In the genomic region with DNA sequence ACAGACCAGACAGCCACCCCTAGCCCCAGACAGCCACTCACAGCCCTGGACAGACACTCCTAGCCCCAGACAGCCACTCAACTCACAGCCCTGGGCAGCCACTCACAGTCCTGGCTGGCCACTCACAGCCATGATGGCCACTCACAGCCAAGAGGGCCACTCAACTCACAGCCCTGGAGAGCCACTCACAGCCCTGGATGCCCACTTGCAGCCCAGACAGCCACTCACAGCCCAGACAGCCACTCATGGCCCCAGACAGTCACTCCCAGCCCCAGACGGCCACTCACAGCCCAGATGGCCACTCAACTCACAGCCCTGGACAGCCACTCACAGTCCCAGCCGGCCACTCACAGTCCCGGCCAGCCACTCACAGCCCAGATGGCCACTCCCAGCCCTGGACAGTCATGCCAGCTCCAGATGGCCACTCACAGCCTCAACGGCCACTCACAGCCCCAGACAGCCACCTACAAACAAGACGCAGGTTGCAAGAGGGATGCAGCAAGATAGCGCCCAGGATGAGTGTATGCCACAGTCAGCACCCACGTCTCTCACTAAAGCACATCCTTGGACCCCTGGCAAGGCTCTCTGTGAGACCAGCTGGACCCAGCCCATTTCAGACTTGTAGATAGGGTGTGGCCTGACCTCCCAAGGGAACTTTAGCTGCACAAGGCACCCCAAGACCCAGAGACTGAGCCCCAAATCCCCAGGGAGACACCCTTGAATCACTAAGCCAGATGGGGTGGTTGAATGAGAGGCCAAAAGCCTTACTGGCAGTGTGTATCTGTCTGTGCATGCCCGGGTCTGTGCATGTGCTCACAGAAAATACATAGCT, we compare ENCODE assay signal across 9 cellular contexts. TPM values are rescaled to one million over a fixed set of nuclear protein-coding genes. Genes with fewer than 3 reads are reported as not detected.
DNase-seq lines count a peak whose midpoint lies in the region; ATAC-seq and TF ChIP-seq lines count a peak whose summit lies in the region.
"Had no signal": no experiment of that assay in that cellular context is flagged by ENCODE, and none has a peak within 500 bp of the region (broad histone marks: within the 10 kb centered on the region; RNA-seq: fewer than 3 reads in every experiment).

No MANE protein-coding gene starts in this region.

- no peaks in the 10 kb centered on the region for H3K9me2 ChIP-seq in MM.1S (replicated peaks; ENCODE audit: insufficient read depth, low read length)

- H4K20me1 ChIP-seq in MM.1S (ENCODE audit: insufficient read depth, low read length): no peaks in the 10 kb centered on the region

- intact Hi-C loops in body of pancreas (cut with DNase I): no loop called here
- intact Hi-C loops in lower lobe of right lung (cut with DNase I): no loop called here

- H3K36me3 ChIP-seq in body of pancreas (replicated peaks in 1 of 2; ENCODE audit: insufficient read depth in 1 of 2, low read depth in 2 of 2) (no peaks in the 10 kb centered on the region), lower lobe of right lung (peaks cover 4% of the 10 kb centered on the region), MM.1S (replicated peaks; ENCODE audit: insufficient read depth, low read length) (no peaks in the 10 kb centered on the region)

- H3K27me3 ChIP-seq in body of pancreas: no peaks in the 10 kb centered on the region
- H3K27me3 ChIP-seq in lower lobe of right lung (ENCODE audit: low read depth): no peaks in the 10 kb centered on the region
- no peaks in the 10 kb centered on the region for H3K27me3 ChIP-seq in MM.1S (replicated peaks; ENCODE audit: insufficient read depth, low read length)

- peak; percentile 45 for DNase-seq in 8988T
- peak; percentile 7 for DNase-seq in GM03348 (ENCODE audit: low spot score)
- DNase-seq in body of pancreas: peak in 3 of 4 donors; percentile 10 to 20 (median 11)
- peak; percentile 93 for DNase-seq in lower lobe of right lung
- no peak for DNase-seq in activated gamma-delta T cell (lab: John Stamatoyannopoulos, UW)
- no peak for DNase-seq in MM.1S

- H3K27ac ChIP-seq in body of pancreas: no peak overlapping the region
- H3K27ac ChIP-seq in lower lobe of right lung: peak overlapping the region; percentile 58
- H3K27ac ChIP-seq in MM.1S (ENCODE audit: low read length): no peak overlapping the region

- H2AFZ ChIP-seq in MM.1S (ENCODE audit: low read length): no peak overlapping the region

- ATAC-seq in body of pancreas: no peak
- ATAC-seq in lower lobe of right lung: peak; percentile 84 to 87
- ATAC-seq in GM18867 (IDR thresholded peaks at IDR 0.05; ENCODE audit: unreplicated experiment): no peak
- ATAC-seq in GM21360 (IDR thresholded peaks at IDR 0.05; ENCODE audit: unreplicated experiment): no peak

- no peak for TF ChIP-seq CTCF in body of pancreas (IDR thresholded peaks at IDR 0.05)
- TF ChIP-seq CTCF in lower lobe of right lung (IDR thresholded peaks at IDR 0.05): no peak
- TF ChIP-seq CTCF in MM.1S (IDR thresholded peaks at IDR 0.05; ENCODE audit: low read length): no peak

- H3K4me3 ChIP-seq in body of pancreas: no peak overlapping the region
- no peak overlapping the region for H3K4me3 ChIP-seq in lower lobe of right lung
- no peak overlapping the region for H3K4me3 ChIP-seq in MM.1S (ENCODE audit: low read length)

- 87 to 93% methylated on average over 8 of the region's 8 CpGs for WGBS in body of pancreas, 2 donors

- peaks cover 9% of the 10 kb centered on the region; the same call in 1 of the 2 replicates for H3F3A ChIP-seq in MM.1S (ENCODE audit: insufficient read depth, low read length)

- H3K4me2 ChIP-seq in MM.1S (ENCODE audit: low read depth, low read length): no peak overlapping the region

- H3K9me3 ChIP-seq in body of pancreas (no peaks in the 10 kb centered on the region), lower lobe of right lung (no peaks in the 10 kb centered on the region), MM.1S (replicated peaks; ENCODE audit: insufficient read depth, low read length) (no peaks in the 10 kb centered on the region)

- H3K9ac ChIP-seq in MM.1S (ENCODE audit: low read length): no peak overlapping the region

- H3K4me1 ChIP-seq in body of pancreas (peaks cover 22% of the 10 kb centered on the region), lower lobe of right lung (peaks cover 30% of the 10 kb centered on the region), MM.1S (ENCODE audit: low read length) (peaks cover 17% of the 10 kb centered on the region)

- TF ChIP-seq POLR2A in body of pancreas (IDR thresholded peaks at IDR 0.05): no peak

- no peaks in the 10 kb centered on the region for H3K79me2 ChIP-seq in MM.1S (ENCODE audit: low read length)

RNA-seq across cellular contexts. Expression of a gene that starts 22.5 kb away (rescaled TPM):
- total RNA-seq in body of pancreas (1 to 10 TPM; 6.2 to 8.9 TPM), lower lobe of right lung (14.9 TPM)
- total RNA-seq: lung microvascular endothelial cell had no signal

Comparison
In these comparisons a context has a peak if more than half of its experiments do, and no peak if none do; other contexts are left out.
1. DNase-seq: peak in 8988T (single experiment), GM03348 (single experiment), body of pancreas (3 of 4) and lower lobe of right lung (single experiment); none in activated gamma-delta T cell (single experiment) and MM.1S (single experiment).
2. ATAC-seq: peak in lower lobe of right lung (2 of 2); none in body of pancreas (single experiment), GM18867 (single experiment) and GM21360 (single experiment).